In the genomic region with DNA sequence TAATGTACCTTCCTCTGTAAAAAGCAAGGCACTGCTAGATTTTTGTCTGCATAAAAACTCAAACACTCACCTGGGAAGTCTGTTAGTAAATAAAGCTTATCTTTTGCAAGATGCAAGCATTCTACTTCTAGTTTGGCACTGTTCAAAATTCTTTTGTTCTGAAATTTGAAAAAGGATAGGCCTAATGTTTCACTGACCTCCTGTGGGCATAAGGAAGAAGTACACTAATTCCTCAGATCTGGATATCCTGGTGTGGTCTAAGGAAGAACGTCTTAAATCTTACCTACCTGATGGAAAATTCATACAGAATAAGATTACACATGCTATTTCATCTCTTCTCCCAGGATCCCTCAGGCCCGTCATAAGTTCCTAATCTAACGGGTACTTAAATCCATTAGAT, we compare ENCODE assay signal across 10 cellular contexts.
DNase-seq lines count a peak whose midpoint lies in the region; ATAC-seq, FAIRE-seq and TF ChIP-seq lines count a peak whose summit lies in the region.
"Had no signal": no experiment of that assay in that cellular context is flagged by ENCODE, and none has a peak within 500 bp of the region (broad histone marks: within the 10 kb centered on the region; RNA-seq: fewer than 3 reads in every experiment).

No MANE protein-coding gene starts in this region.

- H3K4me3 ChIP-seq in mesenchymal stem cell (ENCODE audit: insufficient read depth in 1 of 2, low read depth in 1 of 2, low read length in 2 of 2) = no peak overlapping the region

- no peak overlapping the region for H2BK120ac ChIP-seq in mesenchymal stem cell (ENCODE audit: low read depth, low read length)

- no peak overlapping the region for H4K91ac ChIP-seq in mesenchymal stem cell (ENCODE audit: low read length)

- H2BK5ac ChIP-seq in mesenchymal stem cell (ENCODE audit: low read depth, low read length, poor library complexity, severe bottlenecking) = no peak overlapping the region

- CTCF ChIA-PET in MCF 10A (lab: Yijun Ruan, JAX) = interaction anchor here (0.5 to 15.2 kb wide), 72 partner anchors 8 to 1604 kb away, joined by 3 to 243 read pairs (median 6); no protein-coding TSS in a partner anchor

- no peak for FAIRE-seq in D721Med (lab: Jason Lieb, UNC)

- TF ChIP-seq CTCF in D721Med (IDR thresholded peaks at IDR 0.05; ENCODE audit: insufficient read depth, missing control alignments) (peak; percentile 25), MCF 10A (IDR thresholded peaks at IDR 0.05; ENCODE audit: unreplicated experiment) (peak; percentile 90)

- ATAC-seq in GM21515 (IDR thresholded peaks at IDR 0.05; ENCODE audit: unreplicated experiment) (no peak), left lobe of liver (no peak)
- no peak for ATAC-seq in stimulated activated effector memory CD8-positive, alpha-beta T cell treated with anti-CD3 and anti-CD28 coated beads, Interleukin-12 subunit alpha, Interleukin-12 subunit beta, amount 100 ng/mL, for 72 hours

- H3K9me3 ChIP-seq in mesenchymal stem cell (ENCODE audit: control insufficient read depth, low read length) = no peaks in the 10 kb centered on the region

- H3K4me1 ChIP-seq in mesenchymal stem cell (ENCODE audit: control insufficient read depth, insufficient read depth, low read depth, low read length) = no peaks in the 10 kb centered on the region

- no peak overlapping the region for H2AK5ac ChIP-seq in mesenchymal stem cell (ENCODE audit: low read length, severe bottlenecking)

- no peak overlapping the region for H3K23ac ChIP-seq in mesenchymal stem cell (ENCODE audit: low read length in 2 of 2)

- intact Hi-C loops in MCF 10A (cut with micrococcal nuclease) = loop anchor here (1.0 to 5.0 kb wide), 10 partner anchors 38 to 1245 kb away; a partner anchor contains a TSS

- POLR2A ChIA-PET in MCF 10A (lab: Yijun Ruan, JAX) = interaction anchor here (0.5 to 10.6 kb wide), 24 partner anchors 9 to 837 kb away, joined by 3 to 391 read pairs (median 5); no protein-coding TSS in a partner anchor

- H3K4me2 ChIP-seq in mesenchymal stem cell (ENCODE audit: low read length, poor library complexity, severe bottlenecking) = no peak overlapping the region

- WGBS in mesenchymal stem cell = 70% methylated on average over 3 of the region's 3 CpGs

- H3K14ac ChIP-seq in mesenchymal stem cell (ENCODE audit: low read length in 2 of 2) = no peak overlapping the region

- H3K9me3 Mint-ChIP-seq in MCF 10A (ENCODE audit: unreplicated experiment) = peaks cover 6% of the 10 kb centered on the region
- H3K9me3 Mint-ChIP-seq in stimulated activated effector memory CD8-positive, alpha-beta T cell treated with anti-CD3 and anti-CD28 coated beads, Interleukin-12 subunit alpha, Interleukin-12 subunit beta, amount 100 ng/mL, for 72 hours = peaks cover 3% of the 10 kb centered on the region
- H3K9me3 Mint-ChIP-seq: T-helper 1 cell treated with Interleukin-12 subunit alpha and Interleukin-12 subunit beta and Interleukin-4 antibody, amounts not matched to agents 30 μg/mL and 1 μg/mL, for 36 hours had no signal

- DNase-seq in D721Med (ENCODE audit: insufficient read length, low spot score) (no peak), NCI-H146 treated with DMSO at 0.1 percent for 48 hours (lab: John Stamatoyannopoulos, UW; ENCODE audit: unreplicated experiment) (peak; percentile 27), MCF 10A (ENCODE audit: unreplicated experiment) (peak; percentile 69), mesenchymal stem cell (peak; percentile 8), left lobe of liver (ENCODE audit: low spot score) (no peak), SIG-M5 (lab: John Stamatoyannopoulos, UW) (no peak)
- DNase-seq in stimulated activated effector memory CD8-positive, alpha-beta T cell treated with anti-CD3 and anti-CD28 coated beads, Interleukin-12 subunit alpha, Interleukin-12 subunit beta, amount 100 ng/mL, for 72 hours (ENCODE audit: low spot score in 2 of 2) = no peak
- DNase-seq: activated gamma-delta T cell had no signal

- H3K4me3 Mint-ChIP-seq in MCF 10A (ENCODE audit: unreplicated experiment) = no peak overlapping the region
- H3K4me3 Mint-ChIP-seq in stimulated activated effector memory CD8-positive, alpha-beta T cell treated with anti-CD3 and anti-CD28 coated beads, Interleukin-12 subunit alpha, Interleukin-12 subunit beta, amount 100 ng/mL, for 72 hours = no peak overlapping the region
- H3K4me3 Mint-ChIP-seq: T-helper 1 cell treated with Interleukin-12 subunit alpha and Interleukin-12 subunit beta and Interleukin-4 antibody, amounts not matched to agents 30 μg/mL and 1 μg/mL, for 36 hours had no signal

- H2AFZ ChIP-seq in mesenchymal stem cell (ENCODE audit: low read depth, low read length) = no peak overlapping the region

- no peaks in the 10 kb centered on the region for H3K36me3 ChIP-seq in mesenchymal stem cell (ENCODE audit: control insufficient read depth in 1 of 2, insufficient read depth in 2 of 2, low read depth in 1 of 2, low read length in 2 of 2)

- H3K27ac ChIP-seq in mesenchymal stem cell (ENCODE audit: low read length, poor library complexity, severe bottlenecking) = no peak overlapping the region

- peaks cover 3 to 9% of the 10 kb centered on the region in 2 experiments for H3K27me3 ChIP-seq in mesenchymal stem cell (ENCODE audit: control insufficient read depth in 1 of 2, insufficient read depth in 1 of 2, low read length in 2 of 2)

- H3K9ac ChIP-seq in mesenchymal stem cell (ENCODE audit: low read length) = no peak overlapping the region

- no peak overlapping the region for H2BK15ac ChIP-seq in mesenchymal stem cell (ENCODE audit: low read depth, poor library complexity, severe bottlenecking)

- H3K4ac ChIP-seq in mesenchymal stem cell (ENCODE audit: low read depth in 1 of 2, low read length in 2 of 2) = no peak overlapping the region

- no peak overlapping the region for H2BK12ac ChIP-seq in mesenchymal stem cell (ENCODE audit: low read length in 2 of 2)

- no peak overlapping the region for H3K27ac Mint-ChIP-seq in MCF 10A (ENCODE audit: low read depth, unreplicated experiment)
- H3K27ac Mint-ChIP-seq in stimulated activated effector memory CD8-positive, alpha-beta T cell treated with anti-CD3 and anti-CD28 coated beads, Interleukin-12 subunit alpha, Interleukin-12 subunit beta, amount 100 ng/mL, for 72 hours = no peak overlapping the region
- H3K27ac Mint-ChIP-seq: T-helper 1 cell treated with Interleukin-12 subunit alpha and Interleukin-12 subunit beta and Interleukin-4 antibody, amounts not matched to agents 30 μg/mL and 1 μg/mL, for 36 hours had no signal

- peaks cover 26% of the 10 kb centered on the region for H3K4me1 Mint-ChIP-seq in MCF 10A (ENCODE audit: insufficient read depth, unreplicated experiment)
- H3K4me1 Mint-ChIP-seq in stimulated activated effector memory CD8-positive, alpha-beta T cell treated with anti-CD3 and anti-CD28 coated beads, Interleukin-12 subunit alpha, Interleukin-12 subunit beta, amount 100 ng/mL, for 72 hours = no peaks in the 10 kb centered on the region

- no peak overlapping the region for H4K8ac ChIP-seq in mesenchymal stem cell (ENCODE audit: low read length)

- no TSS peak for BruUV-seq in MCF 10A (replicated peaks; lab: Mats Ljungman, UMichigan)

- H3K36me3 Mint-ChIP-seq in MCF 10A (ENCODE audit: insufficient read depth, unreplicated experiment) = no peaks in the 10 kb centered on the region
- no peaks in the 10 kb centered on the region for H3K36me3 Mint-ChIP-seq in stimulated activated effector memory CD8-positive, alpha-beta T cell treated with anti-CD3 and anti-CD28 coated beads, Interleukin-12 subunit alpha, Interleukin-12 subunit beta, amount 100 ng/mL, for 72 hours

- H3K18ac ChIP-seq in mesenchymal stem cell (ENCODE audit: low read depth in 1 of 2, low read length in 2 of 2) = no peak overlapping the region

- no peaks in the 10 kb centered on the region for H3K79me1 ChIP-seq in mesenchymal stem cell (replicated peaks; ENCODE audit: low read length, poor library complexity, severe bottlenecking)

- no peaks in the 10 kb centered on the region for H3K27me3 Mint-ChIP-seq in MCF 10A (ENCODE audit: insufficient read depth, unreplicated experiment)

Comparison
In these comparisons a context has a peak if more than half of its experiments do, and no peak if none do; other contexts are left out.
1. DNase-seq: peak in NCI-H146 treated with DMSO at 0.1 percent for 48 hours (single experiment), MCF 10A (single experiment) and mesenchymal stem cell (single experiment); none in D721Med (single experiment), left lobe of liver (single experiment), SIG-M5 (single experiment) and stimulated activated effector memory CD8-positive, alpha-beta T cell treated with anti-CD3 and anti-CD28 coated beads, Interleukin-12 subunit alpha, Interleukin-12 subunit beta, amount 100 ng/mL, for 72 hours (0 of 2).